ENCODE assay signal across 26 cellular contexts in the genomic region with DNA sequence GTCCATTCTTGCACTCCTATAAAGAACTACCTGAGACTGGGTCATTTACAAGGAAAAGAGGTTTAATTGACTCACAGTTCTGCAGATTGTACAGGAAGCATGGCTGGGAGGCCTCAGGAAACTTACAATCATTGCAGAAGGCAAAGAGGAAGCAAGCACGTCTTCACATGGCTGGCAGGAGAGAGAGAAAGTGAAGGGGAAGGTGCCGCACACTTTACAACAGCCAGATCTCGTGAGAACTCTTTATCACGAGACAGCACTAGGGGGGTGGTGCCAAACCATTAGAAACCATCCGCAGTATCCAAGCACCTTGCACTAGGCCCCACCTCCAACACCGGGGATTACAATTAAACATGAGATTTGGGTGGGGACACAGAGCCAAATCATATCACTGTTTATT.
"Had no signal": no experiment of that assay in that cellular context is flagged by ENCODE, and none has a peak within 500 bp of the region (broad histone marks: within the 10 kb centered on the region; RNA-seq: fewer than 3 reads in every experiment).

No MANE protein-coding gene starts in this region.

- H3K27me3 Mint-ChIP-seq: naive B cell; stimulated activated naive B cell treated with anti-CD40 and anti-IgM and Interleukin-4, amounts not matched to agents 10 μg/mL and 1 μg/mL and 100 μg/mL, for 72 hours had no signal

- H3K4me1 Mint-ChIP-seq: immature natural killer cell; mesothelial cell of epicardium; naive B cell; natural killer cell; stimulated activated naive B cell treated with anti-CD40 and anti-IgM and Interleukin-4, amounts not matched to agents 10 μg/mL and 1 μg/mL and 100 μg/mL, for 72 hours had no signal

- DNase-seq: immature natural killer cell; kidney; left colon; left lung; lower lobe of right lung; mammary epithelial cell; mesenchymal stem cell; naive B cell; natural killer cell; nephron progenitor cell; occipital lobe; retina; right cardiac atrium; stimulated activated CD4-positive, alpha-beta T cell treated with anti-CD3 and anti-CD28 coated beads, Interleukin-12 subunit alpha, Interleukin-12 subunit beta, amount 100 ng/mL, for 4 hours; stimulated activated CD4-positive, alpha-beta T cell treated with anti-CD3 and anti-CD28 coated beads, Interleukin-15, amount 100 ng/mL, for 24 hours; stimulated activated CD4-positive, alpha-beta T cell treated with anti-CD3 and anti-CD28 coated beads, Interleukin-2, amount 100 ng/mL, for 24 hours; stimulated activated CD4-positive, alpha-beta T cell treated with anti-CD3 and anti-CD28 coated beads, Interleukin-4, amount 100 ng/mL, for 1 hour; stimulated activated naive B cell treated with anti-CD40 and anti-IgM and Interleukin-4, amounts not matched to agents 10 μg/mL and 1 μg/mL and 100 μg/mL, for 72 hours; stimulated activated naive CD8-positive, alpha-beta T cell treated with anti-CD3 and anti-CD28 coated beads, Interleukin-15, Interleukin-2, amounts not matched to agents 100 U/mL and 50 U/mL, for 24 hours; stomach; testis; thyroid gland; transverse colon; upper lobe of left lung had no signal

- H3K36me3 Mint-ChIP-seq: immature natural killer cell, mesothelial cell of epicardium, natural killer cell, neural progenitor cell had no signal

- H3K27ac Mint-ChIP-seq: immature natural killer cell; mesothelial cell of epicardium; naive B cell; natural killer cell; nephron progenitor cell; neural progenitor cell; stimulated activated naive B cell treated with anti-CD40 and anti-IgM and Interleukin-4, amounts not matched to agents 10 μg/mL and 1 μg/mL and 100 μg/mL, for 72 hours had no signal

- H3K9me3 Mint-ChIP-seq: immature natural killer cell, natural killer cell had no signal

- ATAC-seq: left colon; left lung; natural killer cell; stimulated activated naive B cell treated with anti-CD40 and anti-IgM and Interleukin-4, amounts not matched to agents 10 μg/mL and 1 μg/mL and 100 μg/mL, for 72 hours; stimulated activated naive CD8-positive, alpha-beta T cell treated with anti-CD3 and anti-CD28 coated beads, Interleukin-15, Interleukin-2, amounts not matched to agents 100 U/mL and 50 U/mL, for 24 hours had no signal

- H3K4me3 Mint-ChIP-seq: immature natural killer cell; mesothelial cell of epicardium; naive B cell; natural killer cell; nephron progenitor cell; neural progenitor cell; stimulated activated naive B cell treated with anti-CD40 and anti-IgM and Interleukin-4, amounts not matched to agents 10 μg/mL and 1 μg/mL and 100 μg/mL, for 72 hours had no signal
